Comparison of ENCODE assay signal across 14 cellular contexts in genomic region chr3:61727435-61727834, GRCh38.
"Had no signal": no experiment of that assay in that cellular context is flagged by ENCODE, and none has a peak within 500 bp of the region (broad histone marks: within the 10 kb centered on the region; RNA-seq: fewer than 3 reads in every experiment).

No MANE protein-coding gene starts in this region.

- H3K4me1 ChIP-seq: ascending aorta had no signal

- H3K36me3 ChIP-seq: ascending aorta had no signal

- H3K4me3 ChIP-seq: ascending aorta had no signal

- ATAC-seq: activated CD4-positive, CD25-positive, alpha-beta regulatory T cell treated with anti-CD3 and anti-CD28 coated beads, Interleukin-2, amount 50 U/mL, for 24 hours; activated CD8-positive, alpha-beta T cell treated with anti-CD3 and anti-CD28 coated beads for 36 hours; PC-3 had no signal

- DNase-seq: activated CD4-positive, alpha-beta T cell treated with anti-CD3 and anti-CD28 coated beads for 4 hours; activated CD8-positive, alpha-beta memory T cell treated with anti-CD3 and anti-CD28 coated beads, Interleukin-2, amount 50 U/mL, for 48 hours; activated CD8-positive, alpha-beta T cell treated with anti-CD3 and anti-CD28 coated beads for 36 hours; activated T-cell treated with anti-CD3 and anti-CD28 coated beads, Interleukin-2, amount 50 U/mL, for 1 hour; NCI-H1048; NCI-H146; NCI-H187 treated with DMSO at 0.1 percent for 48 hours; NCI-H2081 treated with DMSO at 0.1 percent for 48 hours; NCI-H446; NCI-H524; PC-3; SHP77 treated with DMSO at 0.1 percent for 48 hours had no signal

- H3K9me3 ChIP-seq: ascending aorta had no signal

- H3K27ac ChIP-seq: ascending aorta had no signal

- H3K27me3 ChIP-seq: ascending aorta had no signal
